ENCODE assay signal across 25 cellular contexts in the genomic region with DNA sequence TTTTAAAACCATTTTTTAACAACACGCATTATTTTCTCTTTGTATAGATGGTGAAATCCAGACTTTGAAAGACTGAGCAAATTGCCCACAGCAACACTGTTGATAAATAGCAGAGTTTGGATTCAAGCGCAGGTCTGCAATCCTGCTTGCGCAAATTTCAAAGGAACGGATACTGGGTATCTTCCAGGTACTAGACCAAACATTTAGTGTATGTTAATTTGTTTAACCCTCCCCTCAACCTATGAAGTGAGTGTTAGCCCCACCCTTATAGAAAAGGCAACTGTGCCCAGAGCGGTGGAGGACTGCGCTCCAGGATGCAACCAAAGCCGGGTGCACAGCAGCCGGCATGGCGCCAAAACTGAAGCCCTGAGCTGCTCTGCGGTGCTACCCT.
"Had no signal": no experiment of that assay in that cellular context is flagged by ENCODE, and none has a peak within 500 bp of the region (broad histone marks: within the 10 kb centered on the region; RNA-seq: fewer than 3 reads in every experiment).

No MANE protein-coding gene starts in this region.

- H3K9me3 Mint-ChIP-seq: activated naive CD4-positive, alpha-beta T cell treated with anti-CD3 and anti-CD28 coated beads, Interleukin-2, amount 10 ng/mL, durations not matched to agents 7 days and 5 days; activated naive CD8-positive, alpha-beta T cell treated with anti-CD3 and anti-CD28 coated beads, Interleukin-2, amount 10 ng/mL, durations not matched to agents 7 days and 5 days; activated T-cell treated with anti-CD3 and anti-CD28 coated beads, Interleukin-2, amount 50 U/mL, for 24 hours; brain; natural killer cell treated with Interleukin-12 subunit alpha and Interleukin-12 subunit beta and Interleukin-15 and Interleukin-18, amount 100 ng/mL, for 72 hours; stimulated activated naive CD8-positive, alpha-beta T cell treated with anti-CD3 and anti-CD28 coated beads, Interleukin-15, Interleukin-2, amounts not matched to agents 100 ng/mL and 50 ng/mL, for 24 hours had no signal

- H2AFZ ChIP-seq: hepatocyte had no signal

- DNase-seq: activated CD4-positive, alpha-beta T cell treated with anti-CD3 and anti-CD28 coated beads for 4 hours; activated CD4-positive, alpha-beta T cell treated with anti-CD3 and anti-CD28 coated beads, Interleukin-2, amount 50 U/mL, for 48 hours; activated CD8-positive, alpha-beta memory T cell treated with anti-CD3 and anti-CD28 coated beads, Interleukin-2, amount 50 U/mL, for 4 hours; activated gamma-delta T cell; activated naive CD4-positive, alpha-beta T cell treated with anti-CD3 and anti-CD28 coated beads, Interleukin-2, amount 10 ng/mL, durations not matched to agents 7 days and 5 days; activated naive CD8-positive, alpha-beta T cell treated with anti-CD3 and anti-CD28 coated beads, Interleukin-2, amount 10 ng/mL, durations not matched to agents 7 days and 5 days; activated T-cell treated with anti-CD3 and anti-CD28 coated beads, Interleukin-2, amount 50 U/mL, for 24 hours; cerebellar nuclear complex; kidney; left colon; lower lobe of right lung; mesendoderm; right cardiac atrium; stimulated activated CD4-positive, alpha-beta T cell treated with anti-CD3 and anti-CD28 coated beads, Interleukin-4, amount 100 ng/mL, for 1 hour; substantia nigra; upper lobe of left lung had no signal

- H3K36me3 ChIP-seq: ascending aorta, cardiac muscle cell, gastroesophageal sphincter, lower lobe of right lung, upper lobe of left lung had no signal

- H3K27ac ChIP-seq: ascending aorta, cardiac muscle cell, coronary artery, gastroesophageal sphincter, hepatocyte, lower lobe of right lung, upper lobe of left lung, VCaP had no signal

- H3K36me3 Mint-ChIP-seq: activated naive CD4-positive, alpha-beta T cell treated with anti-CD3 and anti-CD28 coated beads, Interleukin-2, amount 10 ng/mL, durations not matched to agents 7 days and 5 days; activated naive CD8-positive, alpha-beta T cell treated with anti-CD3 and anti-CD28 coated beads, Interleukin-2, amount 10 ng/mL, durations not matched to agents 7 days and 5 days; brain; natural killer cell treated with Interleukin-12 subunit alpha and Interleukin-12 subunit beta and Interleukin-15 and Interleukin-18, amount 100 ng/mL, for 72 hours had no signal

- H3K4me1 Mint-ChIP-seq: activated naive CD8-positive, alpha-beta T cell treated with anti-CD3 and anti-CD28 coated beads, Interleukin-2, amount 10 ng/mL, durations not matched to agents 7 days and 5 days had no signal

- H3K4me2 ChIP-seq: hepatocyte had no signal

- H3K27me3 ChIP-seq: ascending aorta, cardiac muscle cell, gastroesophageal sphincter, hepatocyte, upper lobe of left lung had no signal

- ATAC-seq: gastroesophageal sphincter; left colon; lower lobe of right lung; natural killer cell treated with Interleukin-12 subunit alpha and Interleukin-12 subunit beta and Interleukin-15 and Interleukin-18, amount 100 ng/mL, for 72 hours; right cardiac atrium had no signal

- H3K27me3 Mint-ChIP-seq: activated T-cell treated with anti-CD3 and anti-CD28 coated beads, Interleukin-2, amount 50 U/mL, for 24 hours had no signal

- H3K27ac Mint-ChIP-seq: activated naive CD4-positive, alpha-beta T cell treated with anti-CD3 and anti-CD28 coated beads, Interleukin-2, amount 10 ng/mL, durations not matched to agents 7 days and 5 days; activated naive CD8-positive, alpha-beta T cell treated with anti-CD3 and anti-CD28 coated beads, Interleukin-2, amount 10 ng/mL, durations not matched to agents 7 days and 5 days; activated T-cell treated with anti-CD3 and anti-CD28 coated beads, Interleukin-2, amount 50 U/mL, for 24 hours; natural killer cell treated with Interleukin-12 subunit alpha and Interleukin-12 subunit beta and Interleukin-15 and Interleukin-18, amount 100 ng/mL, for 72 hours; stimulated activated naive CD8-positive, alpha-beta T cell treated with anti-CD3 and anti-CD28 coated beads, Interleukin-15, Interleukin-2, amounts not matched to agents 100 ng/mL and 50 ng/mL, for 24 hours had no signal

- H3K9me3 ChIP-seq: ascending aorta, gastroesophageal sphincter, lower lobe of right lung, upper lobe of left lung had no signal

- H3K79me2 ChIP-seq: hepatocyte had no signal

- H3K4me3 ChIP-seq: ascending aorta, cardiac muscle cell, coronary artery, gastroesophageal sphincter, hepatocyte, lower lobe of right lung, upper lobe of left lung had no signal

- H3K4me1 ChIP-seq: ascending aorta had no signal

- H3K4me3 Mint-ChIP-seq: activated naive CD4-positive, alpha-beta T cell treated with anti-CD3 and anti-CD28 coated beads, Interleukin-2, amount 10 ng/mL, durations not matched to agents 7 days and 5 days; activated naive CD8-positive, alpha-beta T cell treated with anti-CD3 and anti-CD28 coated beads, Interleukin-2, amount 10 ng/mL, durations not matched to agents 7 days and 5 days; activated T-cell treated with anti-CD3 and anti-CD28 coated beads, Interleukin-2, amount 50 U/mL, for 24 hours; brain; natural killer cell treated with Interleukin-12 subunit alpha and Interleukin-12 subunit beta and Interleukin-15 and Interleukin-18, amount 100 ng/mL, for 72 hours; stimulated activated naive CD8-positive, alpha-beta T cell treated with anti-CD3 and anti-CD28 coated beads, Interleukin-15, Interleukin-2, amounts not matched to agents 100 ng/mL and 50 ng/mL, for 24 hours had no signal
